ENCODE assay signal across 39 cellular contexts in the genomic region with DNA sequence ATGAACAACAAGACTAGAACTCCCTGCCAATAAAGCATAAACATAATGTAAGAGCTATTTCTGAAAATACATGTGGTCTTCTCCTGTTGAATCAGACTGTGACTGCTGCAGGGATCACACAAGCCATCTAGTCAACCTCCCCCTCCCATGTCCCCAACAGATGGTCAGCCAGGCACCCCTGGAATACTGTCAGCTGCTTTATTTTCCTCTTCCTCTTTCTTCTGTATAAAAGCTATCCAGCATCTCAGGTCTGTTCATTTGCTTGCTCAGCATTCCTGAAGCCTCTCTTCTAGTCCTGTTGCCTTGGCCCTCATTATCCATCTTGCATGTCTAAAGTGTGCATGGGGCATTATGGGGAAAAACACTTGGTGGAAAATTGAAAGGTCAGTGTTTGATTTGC. TPM values are rescaled to one million over a fixed set of nuclear protein-coding genes. Genes with fewer than 3 reads are reported as not detected.
"Had no signal": no experiment of that assay in that cellular context is flagged by ENCODE, and none has a peak within 500 bp of the region (broad histone marks: within the 10 kb centered on the region; RNA-seq: fewer than 3 reads in every experiment).

No MANE protein-coding gene starts in this region.

- H3K27ac ChIP-seq: adrenal gland, body of pancreas, coronary artery, gastrocnemius medialis, left lung, pancreas, prostate gland, sigmoid colon, uterus, WERI-Rb-1 had no signal

- H3K9me3 Mint-ChIP-seq: activated CD4-positive, alpha-beta memory T cell treated with anti-CD3 and anti-CD28 coated beads for 36 hours; activated naive CD4-positive, alpha-beta T cell treated with anti-CD3 and anti-CD28 coated beads for 36 hours; activated naive CD8-positive, alpha-beta T cell treated with anti-CD3 and anti-CD28 coated beads for 36 hours; activated T-helper 1 cell treated with anti-CD3 and anti-CD28 coated beads, Interleukin-12 subunit alpha, Interleukin-12 subunit beta, Interleukin-2, Interleukin-4 antibody, amounts not matched to agents 30 ng/mL and 10 ng/mL and 1 ng/mL, durations not matched to agents 14 hours and 24 hours and 36 hours; effector memory CD8-positive, alpha-beta T cell; naive thymus-derived CD8-positive, alpha-beta T cell; neural crest cell; stimulated activated memory B cell treated with anti-CD40 and anti-IgM and Interleukin-4, amounts not matched to agents 10 μg/mL and 1 μg/mL and 100 μg/mL, for 72 hours; stimulated activated naive CD8-positive, alpha-beta T cell treated with anti-CD3 and anti-CD28 coated beads, Interleukin-15, amount 100 ng/mL, for 72 hours; type B pancreatic cell had no signal

- H3K4me1 ChIP-seq: adrenal gland, body of pancreas, left lung, pancreas, prostate gland, sigmoid colon, uterus had no signal

- H3K36me3 ChIP-seq: adrenal gland, gastrocnemius medialis, left lung, pancreas, prostate gland, sigmoid colon, uterus, WERI-Rb-1 had no signal

- H3K4me3 Mint-ChIP-seq: activated CD4-positive, alpha-beta memory T cell treated with anti-CD3 and anti-CD28 coated beads for 36 hours; activated naive CD4-positive, alpha-beta T cell treated with anti-CD3 and anti-CD28 coated beads for 36 hours; activated naive CD8-positive, alpha-beta T cell treated with anti-CD3 and anti-CD28 coated beads for 36 hours; activated T-helper 1 cell treated with anti-CD3 and anti-CD28 coated beads, Interleukin-12 subunit alpha, Interleukin-12 subunit beta, Interleukin-2, Interleukin-4 antibody, amounts not matched to agents 30 ng/mL and 10 ng/mL and 1 ng/mL, durations not matched to agents 14 hours and 24 hours and 36 hours; effector memory CD8-positive, alpha-beta T cell; naive thymus-derived CD8-positive, alpha-beta T cell; neural crest cell; stimulated activated memory B cell treated with anti-CD40 and anti-IgM and Interleukin-4, amounts not matched to agents 10 μg/mL and 1 μg/mL and 100 μg/mL, for 72 hours; stimulated activated naive CD8-positive, alpha-beta T cell treated with anti-CD3 and anti-CD28 coated beads, Interleukin-15, amount 100 ng/mL, for 72 hours; type B pancreatic cell had no signal

- H3K27me3 ChIP-seq: adrenal gland, body of pancreas, gastrocnemius medialis, left lung, pancreas, sigmoid colon, uterus had no signal

- ATAC-seq: activated CD4-positive, CD25-positive, alpha-beta regulatory T cell treated with anti-CD3 and anti-CD28 coated beads, Interleukin-2, amount 50 U/mL, for 24 hours; body of pancreas; effector memory CD8-positive, alpha-beta T cell; gastrocnemius medialis; left lung; naive thymus-derived CD8-positive, alpha-beta T cell; pancreas; stimulated activated memory B cell treated with anti-CD40 and anti-IgM and Interleukin-4, amounts not matched to agents 10 μg/mL and 1 μg/mL and 100 μg/mL, for 72 hours; stimulated activated naive CD8-positive, alpha-beta T cell treated with anti-CD3 and anti-CD28 coated beads, Interleukin-15, amount 100 ng/mL, for 72 hours had no signal

- H3K9me3 ChIP-seq: adrenal gland, body of pancreas, gastrocnemius medialis, left lung, pancreas, prostate gland, sigmoid colon, uterus had no signal

- H3K36me3 Mint-ChIP-seq: activated CD4-positive, alpha-beta memory T cell treated with anti-CD3 and anti-CD28 coated beads for 36 hours; activated naive CD8-positive, alpha-beta T cell treated with anti-CD3 and anti-CD28 coated beads for 36 hours; naive thymus-derived CD8-positive, alpha-beta T cell; stimulated activated memory B cell treated with anti-CD40 and anti-IgM and Interleukin-4, amounts not matched to agents 10 μg/mL and 1 μg/mL and 100 μg/mL, for 72 hours; type B pancreatic cell had no signal

- H3K27ac Mint-ChIP-seq: activated CD4-positive, alpha-beta memory T cell treated with anti-CD3 and anti-CD28 coated beads for 36 hours; activated naive CD4-positive, alpha-beta T cell treated with anti-CD3 and anti-CD28 coated beads for 36 hours; activated naive CD8-positive, alpha-beta T cell treated with anti-CD3 and anti-CD28 coated beads for 36 hours; activated T-helper 1 cell treated with anti-CD3 and anti-CD28 coated beads, Interleukin-12 subunit alpha, Interleukin-12 subunit beta, Interleukin-2, Interleukin-4 antibody, amounts not matched to agents 30 ng/mL and 10 ng/mL and 1 ng/mL, durations not matched to agents 14 hours and 24 hours and 36 hours; effector memory CD8-positive, alpha-beta T cell; naive thymus-derived CD8-positive, alpha-beta T cell; stimulated activated memory B cell treated with anti-CD40 and anti-IgM and Interleukin-4, amounts not matched to agents 10 μg/mL and 1 μg/mL and 100 μg/mL, for 72 hours; stimulated activated naive CD8-positive, alpha-beta T cell treated with anti-CD3 and anti-CD28 coated beads, Interleukin-15, amount 100 ng/mL, for 72 hours; type B pancreatic cell had no signal

- H3K4me1 Mint-ChIP-seq: activated naive CD8-positive, alpha-beta T cell treated with anti-CD3 and anti-CD28 coated beads for 36 hours; naive thymus-derived CD8-positive, alpha-beta T cell; neural crest cell; stimulated activated naive CD8-positive, alpha-beta T cell treated with anti-CD3 and anti-CD28 coated beads, Interleukin-15, amount 100 ng/mL, for 72 hours had no signal

- H3K4me3 ChIP-seq: adrenal gland, body of pancreas, coronary artery, gastrocnemius medialis, left lung, pancreas, prostate gland, sigmoid colon, smooth muscle cell, uterus had no signal

- DNase-seq: activated CD4-positive, alpha-beta memory T cell treated with anti-CD3 and anti-CD28 coated beads for 36 hours; activated CD4-positive, alpha-beta T cell treated with anti-CD3 and anti-CD28 coated beads for 48 hours; activated CD8-positive, alpha-beta memory T cell treated with anti-CD3 and anti-CD28 coated beads, Interleukin-2, amount 50 U/mL, for 4 hours; activated effector memory CD4-positive, alpha-beta T cell treated with anti-CD3 and anti-CD28 coated beads, Interleukin-2, amount 50 U/mL, for 16 hours; activated naive CD4-positive, alpha-beta T cell treated with anti-CD3 and anti-CD28 coated beads for 36 hours; activated naive CD8-positive, alpha-beta T cell treated with anti-CD3 and anti-CD28 coated beads for 36 hours; activated T-cell treated with anti-CD3 and anti-CD28 coated beads, Interleukin-2, amount 50 U/mL, for 1 hour; adrenal gland; aorta; body of pancreas; cerebellar nuclear complex; effector memory CD8-positive, alpha-beta T cell; erythroblast; gastrocnemius medialis; glutamatergic neuron; left lung; naive thymus-derived CD8-positive, alpha-beta T cell; nucleus accumbens; pancreas; retina; sigmoid colon; stimulated activated CD4-positive, alpha-beta T cell treated with anti-CD3 and anti-CD28 coated beads, Interleukin-1b, Interleukin-23, amount 100 ng/mL, for 48 hours; stimulated activated CD4-positive, alpha-beta T cell treated with anti-CD3 and anti-CD28 coated beads, Interleukin-4, amount 100 ng/mL, for 4 hours; stimulated activated CD8-positive, alpha-beta memory T cell treated with anti-CD3 and anti-CD28 coated beads, Interleukin-4, amount 100 ng/mL, for 48 hours; stimulated activated naive CD8-positive, alpha-beta T cell treated with anti-CD3 and anti-CD28 coated beads, Interleukin-15, amount 100 ng/mL, for 72 hours; substantia nigra; uterus; WERI-Rb-1 had no signal

- H3K4me2 ChIP-seq: smooth muscle cell had no signal

RNA-seq across cellular contexts. Expression of a gene that starts 6.5 kb away (rescaled TPM):
- total RNA-seq: activated CD4-positive, alpha-beta memory T cell treated with anti-CD3 and anti-CD28 coated beads for 36 hours; activated CD8-positive, alpha-beta memory T cell treated with anti-CD3 and anti-CD28 coated beads for 36 hours; activated naive CD4-positive, alpha-beta T cell treated with anti-CD3 and anti-CD28 coated beads for 36 hours; activated naive CD8-positive, alpha-beta T cell treated with anti-CD3 and anti-CD28 coated beads for 36 hours; activated T-helper 1 cell treated with anti-CD3 and anti-CD28 coated beads, Interleukin-12 subunit alpha, Interleukin-12 subunit beta, Interleukin-2, Interleukin-4 antibody, amounts not matched to agents 30 ng/mL and 10 ng/mL and 1 ng/mL, durations not matched to agents 14 hours and 24 hours and 36 hours; aorta; body of pancreas; gastrocnemius medialis; left lung; lung microvascular endothelial cell; naive thymus-derived CD8-positive, alpha-beta T cell; neural crest cell; pancreas; prostate gland; sigmoid colon; smooth muscle cell; uterus had no signal
- polyA plus RNA-seq: aorta; naive thymus-derived CD8-positive, alpha-beta T cell; pancreas; sigmoid colon; smooth muscle cell; thymus had no signal
